11 cellular contexts compared by ENCODE assay signal in the genomic region with DNA sequence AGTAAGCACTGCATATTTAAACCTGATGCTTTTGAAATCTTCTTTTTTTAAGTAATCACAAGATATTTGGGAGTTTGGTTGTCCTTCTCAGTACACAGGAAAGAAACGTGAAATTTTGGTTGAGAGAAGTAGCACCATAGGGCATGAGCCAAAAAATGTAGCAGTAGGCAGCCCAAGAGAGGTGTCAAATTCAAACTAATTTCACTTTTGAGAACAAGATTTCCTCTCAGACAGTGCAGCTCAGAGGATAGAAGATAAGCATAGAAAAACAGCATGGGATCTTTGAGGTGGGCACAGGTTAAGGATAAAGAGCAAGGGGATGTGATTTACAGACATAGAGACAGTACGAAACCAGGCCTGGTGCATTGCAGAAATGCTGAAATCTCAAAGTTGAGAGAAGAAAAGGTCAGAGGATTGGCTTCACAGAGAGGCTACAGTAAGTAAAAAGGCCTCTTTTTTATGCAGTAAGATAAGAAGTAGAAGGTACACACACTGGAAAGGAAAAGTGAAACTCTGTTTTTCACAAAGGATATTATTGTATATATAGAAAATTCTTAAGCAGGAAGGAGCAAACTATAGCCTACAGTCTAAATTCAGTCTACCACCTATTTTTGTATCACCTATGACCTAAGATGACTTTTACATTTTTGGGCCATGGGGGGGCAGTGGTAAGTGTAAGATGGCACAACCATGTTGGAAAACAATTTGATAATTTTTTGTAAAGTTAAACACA.
DNase-seq lines count a peak whose midpoint lies in the region; ATAC-seq and TF ChIP-seq lines count a peak whose summit lies in the region.
"Had no signal": no experiment of that assay in that cellular context is flagged by ENCODE, and none has a peak within 500 bp of the region (broad histone marks: within the 10 kb centered on the region; RNA-seq: fewer than 3 reads in every experiment).

No MANE protein-coding gene starts in this region.

- no peaks in the 10 kb centered on the region for H3K27me3 Mint-ChIP-seq in activated CD4-positive, alpha-beta T cell treated with anti-CD3 and anti-CD28 coated beads, Interleukin-2, amount 10 ng/mL, durations not matched to agents 24 days and 14 days
- no peaks in the 10 kb centered on the region for H3K27me3 Mint-ChIP-seq in naive thymus-derived CD4-positive, alpha-beta T cell

- peak overlapping the region; percentile 5 for H3K4me3 Mint-ChIP-seq in activated CD4-positive, alpha-beta T cell treated with anti-CD3 and anti-CD28 coated beads, Interleukin-2, amount 10 ng/mL, durations not matched to agents 24 days and 14 days
- H3K4me3 Mint-ChIP-seq in naive thymus-derived CD4-positive, alpha-beta T cell, result peak overlapping the region in 5 of 10 donors; percentile 2 to 37 (median 25)

- H3K27ac ChIP-seq in naive thymus-derived CD4-positive, alpha-beta T cell (ENCODE audit: low read depth, low read length), result no peak overlapping the region
- H3K27ac ChIP-seq in left ventricle myocardium inferior (replicated peaks), result no peak overlapping the region

- peak overlapping the region; percentile 71 for H3K27ac Mint-ChIP-seq in activated CD4-positive, alpha-beta T cell treated with anti-CD3 and anti-CD28 coated beads, Interleukin-2, amount 10 ng/mL, durations not matched to agents 24 days and 14 days
- peak overlapping the region; percentile 25 to 91 (median 73) for H3K27ac Mint-ChIP-seq in naive thymus-derived CD4-positive, alpha-beta T cell

- no peaks in the 10 kb centered on the region for H3K9me3 ChIP-seq in naive thymus-derived CD4-positive, alpha-beta T cell (ENCODE audit: control insufficient read depth in 2 of 3, low read length in 3 of 3)
- no peaks in the 10 kb centered on the region for H3K9me3 ChIP-seq in left ventricle myocardium inferior (replicated peaks)

- H3K27me3 ChIP-seq in naive thymus-derived CD4-positive, alpha-beta T cell (ENCODE audit: control insufficient read depth in 2 of 2, insufficient read depth in 2 of 2, low read length in 2 of 2), result no peaks in the 10 kb centered on the region
- no peaks in the 10 kb centered on the region for H3K27me3 ChIP-seq in left ventricle myocardium inferior (ENCODE audit: low read depth)

- POLR2A ChIA-PET in naive thymus-derived CD4-positive, alpha-beta T cell (lab: Charles Lee), result no interaction called here

- H3K4me1 Mint-ChIP-seq in activated CD4-positive, alpha-beta T cell treated with anti-CD3 and anti-CD28 coated beads, Interleukin-2, amount 10 ng/mL, durations not matched to agents 24 days and 14 days, result peaks cover 10% of the 10 kb centered on the region
- peaks cover 0 to 22% (median 17%) of the 10 kb centered on the region in 7 donors for H3K4me1 Mint-ChIP-seq in naive thymus-derived CD4-positive, alpha-beta T cell

- no peaks in the 10 kb centered on the region for H3K36me3 ChIP-seq in naive thymus-derived CD4-positive, alpha-beta T cell (ENCODE audit: control insufficient read depth in 2 of 3, insufficient read depth in 3 of 3, low read length in 3 of 3)
- peaks cover 19% of the 10 kb centered on the region for H3K36me3 ChIP-seq in left ventricle myocardium inferior

- no peak overlapping the region for H3K4me3 ChIP-seq in naive thymus-derived CD4-positive, alpha-beta T cell (ENCODE audit: low read length)
- no peak overlapping the region for H3K4me3 ChIP-seq in left ventricle myocardium inferior
- H3K4me3 ChIP-seq: K562 had no signal

- CTCF ChIA-PET in naive thymus-derived CD4-positive, alpha-beta T cell (lab: Charles Lee), result no interaction called here

- H3K9me3 Mint-ChIP-seq in activated CD4-positive, alpha-beta T cell treated with anti-CD3 and anti-CD28 coated beads, Interleukin-2, amount 10 ng/mL, durations not matched to agents 24 days and 14 days, result no peaks in the 10 kb centered on the region
- peaks cover 0 to 2% (median 0%) of the 10 kb centered on the region in 11 donors for H3K9me3 Mint-ChIP-seq in naive thymus-derived CD4-positive, alpha-beta T cell

- no peak for DNase-seq in activated CD4-positive, alpha-beta T cell treated with anti-CD3 and anti-CD28 coated beads, Interleukin-2, amount 10 ng/mL, durations not matched to agents 24 days and 14 days
- no peak for DNase-seq in activated CD4-positive, alpha-beta T cell treated with anti-CD3 and anti-CD28 coated beads for 48 hours
- no peak for DNase-seq in naive thymus-derived CD4-positive, alpha-beta T cell
- no peak for DNase-seq in stimulated activated naive CD4-positive, alpha-beta T cell (lab: John Stamatoyannopoulos, UW)
- DNase-seq in UCSD-AML1 (lab: John Stamatoyannopoulos, UW; ENCODE audit: unreplicated experiment) (no peak), left ventricle myocardium inferior (no peak)
- DNase-seq: cortex of kidney, occipital lobe had no signal

- peaks cover 0 to 3% of the 10 kb centered on the region in 2 donors for H3K4me1 ChIP-seq in naive thymus-derived CD4-positive, alpha-beta T cell (ENCODE audit: control insufficient read depth in 2 of 2, insufficient read depth in 2 of 2, low read length in 2 of 2)
- peaks cover 25% of the 10 kb centered on the region for H3K4me1 ChIP-seq in left ventricle myocardium inferior

- ATAC-seq in GM21619 (IDR thresholded peaks at IDR 0.05; ENCODE audit: unreplicated experiment), result peak; percentile 73
- peak; percentile 43 for ATAC-seq in HG03469 (IDR thresholded peaks at IDR 0.05; ENCODE audit: unreplicated experiment)
- ATAC-seq in naive thymus-derived CD4-positive, alpha-beta T cell, result no peak
- ATAC-seq: K562 had no signal

- no peak for TF ChIP-seq CTCF in left ventricle myocardium inferior (IDR thresholded peaks at IDR 0.05; ENCODE audit: borderline replicate concordance)

- intact Hi-C loops in activated CD4-positive, alpha-beta T cell treated with anti-CD3 and anti-CD28 coated beads, Interleukin-2, amount 10 ng/mL, durations not matched to agents 24 days and 14 days (cut with micrococcal nuclease), result no loop called here
- intact Hi-C loops in naive thymus-derived CD4-positive, alpha-beta T cell (cut with micrococcal nuclease), result loop anchor here in 1 of 2 donors (2.0 kb wide), 1 partner anchor 90 kb away; a partner anchor contains a TSS
- intact Hi-C loops in left ventricle myocardium inferior (cut with micrococcal nuclease), result no loop called here

- peaks cover 10% of the 10 kb centered on the region for H3K36me3 Mint-ChIP-seq in activated CD4-positive, alpha-beta T cell treated with anti-CD3 and anti-CD28 coated beads, Interleukin-2, amount 10 ng/mL, durations not matched to agents 24 days and 14 days (ENCODE audit: low read depth)
- peaks cover 0 to 28% (median 17%) of the 10 kb centered on the region in 5 donors for H3K36me3 Mint-ChIP-seq in naive thymus-derived CD4-positive, alpha-beta T cell
